1 cellular context compared by ENCODE assay signal in genomic region chr6:91082311-91082803, GRCh38.
TF ChIP-seq lines count a peak whose summit lies in the region.

No MANE protein-coding gene starts in this region.

TF ChIP-seq in H1, 55 proteins besides CTCF, POLR2A, EP300 and RAD21 (continued from another document):
- TF ChIP-seq USF2 (IDR thresholded peaks at IDR 0.05; ENCODE audit: low read length): no peak
- no peak for TF ChIP-seq TCF12 (IDR thresholded peaks at IDR 0.05; ENCODE audit: low read depth, low read length)
- TF ChIP-seq BACH1 (IDR thresholded peaks at IDR 0.05; ENCODE audit: low read length): no peak
- TF ChIP-seq TBP (IDR thresholded peaks at IDR 0.05; ENCODE audit: low read depth, low read length): no peak
- no peak for TF ChIP-seq JUN (IDR thresholded peaks at IDR 0.05; ENCODE audit: low read depth, low read length)
- no peak for TF ChIP-seq CHD1 (IDR thresholded peaks at IDR 0.05; ENCODE audit: low read depth, low read length)
- no peak for TF ChIP-seq RNF2 (IDR thresholded peaks at IDR 0.05; ENCODE audit: borderline replicate concordance, low read depth, low read length, missing control alignments, poor library complexity, severe bottlenecking)
- no peak for TF ChIP-seq SP4 (IDR thresholded peaks at IDR 0.05; ENCODE audit: low read length)
- TF ChIP-seq SUZ12 (IDR thresholded peaks at IDR 0.05; ENCODE audit: low read length): no peak
- TF ChIP-seq CHD2 (IDR thresholded peaks at IDR 0.05; ENCODE audit: low read length): no peak
- no peak for TF ChIP-seq PHF8 (conservative IDR thresholded peaks at IDR 0.05; ENCODE audit: low read depth, low read length)
- no peak for TF ChIP-seq SIX5 (IDR thresholded peaks at IDR 0.05; ENCODE audit: low read depth, low read length)
TF ChIP-seq in H1: peak in this region for 0.
